Comparison of ENCODE assay signal across 35 cellular contexts in genomic region chr11:46090375-46090774, GRCh38. TPM values are rescaled to one million over a fixed set of nuclear protein-coding genes. Genes with fewer than 3 reads are reported as not detected.
DNase-seq lines count a peak whose midpoint lies in the region; ATAC-seq, FAIRE-seq and TF ChIP-seq lines count a peak whose summit lies in the region.
"Had no signal": no experiment of that assay in that cellular context is flagged by ENCODE, and none has a peak within 500 bp of the region (broad histone marks: within the 10 kb centered on the region; RNA-seq: fewer than 3 reads in every experiment).

No MANE protein-coding gene starts in this region.

- in situ Hi-C loops in K562 (cut with MboI) = no loop called here

- TF ChIP-seq EP300 in K562 (IDR thresholded peaks at IDR 0.05; ENCODE audit: low read length) = no peak

- H3K27ac Mint-ChIP-seq in T-helper 17 cell = peak overlapping the region; percentile 32
- H3K27ac Mint-ChIP-seq: B cell; CD14-positive monocyte; CD4-positive, alpha-beta memory T cell; CD4-positive, alpha-beta T cell; CD8-positive, alpha-beta T cell had no signal

- H3K9ac ChIP-seq in K562 (ENCODE audit: insufficient read depth in 1 of 2, low read depth in 2 of 2, low read length in 2 of 2) = no peak overlapping the region
- H3K9ac ChIP-seq: BLaER1; BLaER1 treated with 17β-estradiol and CSF1 and Interleukin-3, amounts not matched to agents 10 nM and 100 nM had no signal

- no peaks in the 10 kb centered on the region for H4K20me1 ChIP-seq in K562 (replicated peaks; ENCODE audit: control insufficient read depth, insufficient read depth, low read length)

- no peaks in the 10 kb centered on the region for H3K9me3 ChIP-seq in HEK293 (ENCODE audit: control insufficient read depth, insufficient read depth, low read depth, low read length)
- H3K9me3 ChIP-seq in T-helper 17 cell (ENCODE audit: control insufficient read depth, low read length, poor library complexity, severe bottlenecking) = no peaks in the 10 kb centered on the region
- no peaks in the 10 kb centered on the region for H3K9me3 ChIP-seq in K562 (replicated peaks; ENCODE audit: control insufficient read depth, insufficient read depth, low read depth, low read length)
- H3K9me3 ChIP-seq: A549; BE2C; BLaER1; BLaER1 treated with 17β-estradiol and CSF1 and Interleukin-3, amounts not matched to agents 10 nM and 100 nM; Caco-2 had no signal

- 0 out of 3 replicates have a peak, but pooled peaks cover 5% of the 10 kb centered on the region for H3K79me2 ChIP-seq in K562 (ENCODE audit: control insufficient read depth, insufficient read depth, low read length)

- H3K36me3 ChIP-seq in HEK293 (ENCODE audit: control insufficient read depth in 2 of 2, insufficient read depth in 1 of 2, low read length in 2 of 2) (no peaks in the 10 kb centered on the region; a peak in 1 of 3 replicates), K562 (ENCODE audit: control insufficient read depth, insufficient read depth, low read length) (peaks cover 9% of the 10 kb centered on the region; the same call in 2 of the 3 replicates)
- H3K36me3 ChIP-seq: BE2C had no signal

- intact Hi-C loops in K562 (cut with micrococcal nuclease) = no loop called here

- no peak overlapping the region for H2AFZ ChIP-seq in K562 (ENCODE audit: low read depth, low read length)

- no TSS peak for BruUV-seq in K562 (replicated peaks; lab: Mats Ljungman, UMichigan)

- H3K27ac ChIP-seq in HEK293 (ENCODE audit: extremely low read depth, low read depth, low read length) = no peak overlapping the region
- H3K27ac ChIP-seq in K562 (ENCODE audit: extremely low read depth, low read depth, low read length) = no peak overlapping the region
- H3K27ac ChIP-seq: 22Rv1; A549; BLaER1; BLaER1 treated with 17β-estradiol and CSF1 and Interleukin-3, amounts not matched to agents 10 nM and 100 nM; C4-2B had no signal

- no peaks in the 10 kb centered on the region for H3K27me3 ChIP-seq in K562 (ENCODE audit: control insufficient read depth in 2 of 2, insufficient read depth in 2 of 2, low read length in 2 of 2)
- H3K27me3 ChIP-seq: BE2C; BLaER1; BLaER1 treated with 17β-estradiol and CSF1 and Interleukin-3, amounts not matched to agents 10 nM and 100 nM had no signal

- no peak overlapping the region for H3K4me3 Mint-ChIP-seq in T-helper 17 cell
- H3K4me3 Mint-ChIP-seq: B cell; CD14-positive monocyte; CD4-positive, alpha-beta memory T cell; CD4-positive, alpha-beta T cell; CD8-positive, alpha-beta memory T cell; CD8-positive, alpha-beta T cell had no signal

- peaks cover 8% of the 10 kb centered on the region for H3K36me3 Mint-ChIP-seq in T-helper 17 cell (ENCODE audit: low read depth)

- DNase-seq in T-helper 17 cell = no peak
- DNase-seq in K562 (ENCODE audit: extremely low read depth in 1 of 4, low spot score in 3 of 4) = no peak
- no peak for DNase-seq in effector CD4-positive, alpha-beta T cell
- DNase-seq in foreskin fibroblast = no peak
- DNase-seq: 8988T; ACHN; AML-193; BE2C; C1 segment of cervical spinal cord; Caco-2; Calu3; CD4-positive, alpha-beta memory T cell; CD4-positive, alpha-beta T cell; CD4-positive, CD25-positive, alpha-beta regulatory T cell; CD8-positive, alpha-beta memory T cell; CD8-positive, alpha-beta T cell; COR-L47; DMS 273 treated with DMSO at 0.1 percent for 48 hours; DMS153; DMS53; DMS79; DMS79 treated with DMSO at 0.1 percent for 48 hours; DND-41; EL had no signal

- POLR2A ChIA-PET in HEK293 (lab: Yijun Ruan, JAX) (no interaction called here), K562 (lab: Yijun Ruan, JAX) (interaction anchor here (0.8 to 1.9 kb wide), 4 partner anchors 9 to 20 kb away, joined by 3 to 8 read pairs (median 5); no protein-coding TSS in a partner anchor)

- WGBS in K562 (ENCODE audit: insufficient coverage, low coverage, missing lambda C conversion rate) = 59% methylated on average over 1 of the region's 1 CpG

- H3K4me1 ChIP-seq in HEK293 (ENCODE audit: control insufficient read depth, insufficient read depth, low read length) (no peaks in the 10 kb centered on the region), K562 (replicated peaks in 1 of 2; ENCODE audit: control insufficient read depth in 2 of 2, insufficient read depth in 2 of 2, low read length in 2 of 2) (no peaks in the 10 kb centered on the region)
- H3K4me1 ChIP-seq: BE2C; BLaER1; BLaER1 treated with 17β-estradiol and CSF1 and Interleukin-3, amounts not matched to agents 10 nM and 100 nM; Caco-2 had no signal

- ATAC-seq in T-helper 17 cell (no peak), K562 (no peak), HG02759 (IDR thresholded peaks at IDR 0.05; ENCODE audit: unreplicated experiment) (no peak)
- ATAC-seq: A549; CD8-positive, alpha-beta T cell had no signal

- TF ChIP-seq RAD21 in K562 (CRISPR knock-in tag; conservative IDR thresholded peaks at IDR 0.05 in 1 of 2, IDR thresholded peaks at IDR 0.05 in 1 of 2) = no peak

- TF ChIP-seq CTCF in HEK293 (tag by site-specific recombination; IDR thresholded peaks at IDR 0.05) = no peak
- no peak for TF ChIP-seq CTCF in K562 (IDR thresholded peaks at IDR 0.05 in 2 of 3, conservative IDR thresholded peaks at IDR 0.05 in 1 of 3; ENCODE audit: insufficient read depth in 2 of 3, low read depth in 1 of 3, low read length in 3 of 3)
- no peak for TF ChIP-seq CTCF in foreskin fibroblast (IDR thresholded peaks at IDR 0.05; ENCODE audit: low read depth, low read length)

- H3K4me3 ChIP-seq in HEK293 (ENCODE audit: low read depth, low read length) (no peak overlapping the region), K562 (no peak overlapping the region), foreskin fibroblast (ENCODE audit: low read depth in 1 of 2, low read length in 2 of 2) (no peak overlapping the region)
- H3K4me3 ChIP-seq: A549; BLaER1; BLaER1 treated with 17β-estradiol and CSF1 and Interleukin-3, amounts not matched to agents 10 nM and 100 nM had no signal

- CTCF ChIA-PET in HEK293 (lab: Yijun Ruan, JAX) = interaction anchor here (1.5 kb wide), 1 partner anchor 15 kb away, joined by 8 read pairs; no protein-coding TSS in a partner anchor
- CTCF ChIA-PET in K562 (lab: Yijun Ruan, JAX; ENCODE audit: low intra/inter-chr PET ratio) = no interaction called here

- no peak for FAIRE-seq in K562 (lab: Jason Lieb, UNC)
- FAIRE-seq: A204.1, A549, D721Med had no signal

- H3K4me2 ChIP-seq in K562 (ENCODE audit: insufficient read depth, low read length) = no peak overlapping the region
- H3K4me2 ChIP-seq: A549; BLaER1; BLaER1 treated with 17β-estradiol and CSF1 and Interleukin-3, amounts not matched to agents 10 nM and 100 nM had no signal

- H3K4me1 Mint-ChIP-seq in T-helper 17 cell = peaks cover 11% of the 10 kb centered on the region
- H3K4me1 Mint-ChIP-seq: B cell, CD14-positive monocyte had no signal

- no peak for TF ChIP-seq POLR2A in K562 (conservative IDR thresholded peaks at IDR 0.05)

- H3K9me1 ChIP-seq in K562 (ENCODE audit: control insufficient read depth, insufficient read depth, low read length) = no peaks in the 10 kb centered on the region

- no peaks in the 10 kb centered on the region for H3K27me3 Mint-ChIP-seq in T-helper 17 cell
- H3K27me3 Mint-ChIP-seq: B cell; CD4-positive, alpha-beta memory T cell; CD4-positive, alpha-beta T cell; CD4-positive, CD25-positive, alpha-beta regulatory T cell; CD8-positive, alpha-beta memory T cell had no signal

TF ChIP-seq in HEK293, 187 proteins besides CTCF, POLR2A, EP300 and RAD21:
- no peak for TF ChIP-seq ZSCAN30 (tag by site-specific recombination; IDR thresholded peaks at IDR 0.05)
- TF ChIP-seq ZNF239 (tag by site-specific recombination; IDR thresholded peaks at IDR 0.05) = peak; percentile 85

TF ChIP-seq in K562, 482 proteins besides CTCF, POLR2A, EP300 and RAD21:
- TF ChIP-seq ZNF239 (CRISPR knock-in tag; IDR thresholded peaks at IDR 0.05) (peak; percentile 89), ERF (CRISPR knock-in tag; IDR thresholded peaks at IDR 0.05) (no peak), RBM25 (IDR thresholded peaks at IDR 0.05; ENCODE audit: low read depth, low read length, severe bottlenecking) (peak; percentile 68)

RNA-seq across cellular contexts. Expression of gene PHF21A, which starts 30.9 kb away (rescaled TPM):
- total RNA-seq in T-helper 17 cell (100 to 1,000 TPM; 103 to 105 TPM), K562 (2014; rRNA removed) (7.7 and 13.3 TPM in 2 replicates), K562 (2014; rRNA removed; fragmentation: Illumina TruSeq; extraction: Trizol) (8.6 and 9.7 TPM in 2 replicates), K562 (2015; rRNA removed; fragmentation: Illumina TruSeq; extraction: Trizol) (8.5 and 10.7 TPM in 2 replicates), K562 (2021) (20.4 and 26.6 TPM in 2 replicates)
- 41.0 and 108 TPM in 2 replicates for total RNA-seq in K562 (2011; cell fraction: chromatin; rRNA removed; ENCODE audit: low replicate concordance)
- total RNA-seq in K562 (2011; cell fraction: nucleolus; rRNA removed) = 17.0 and 21.1 TPM in 2 replicates
- 27.0 and 37.7 TPM in 2 replicates for total RNA-seq in K562 (2011; cell fraction: nucleoplasm; rRNA removed)
- polyA plus RNA-seq in K562 (2011; rRNA removed) (12.8 and 20.2 TPM in 2 replicates), K562 (2014; fragmentation: Illumina TruSeq; extraction: Trizol) (25.7 and 32.4 TPM in 2 replicates), K562 (2014; fragmentation: Nextera tagmentation; extraction: Ambion mirVana) (1 to 10 TPM; 1.5 to 2.2 TPM), K562 (2014; rRNA removed) (12.7 and 14.5 TPM in 2 replicates)
- 7.2 and 8.7 TPM in 2 replicates for polyA plus RNA-seq in K562 (2011; cell fraction: cytosol; rRNA removed)
- 33.5 and 36.9 TPM in 2 replicates for polyA plus RNA-seq in K562 (2011; cell fraction: nucleus; rRNA removed)
- 17.5 and 25.3 TPM in 2 replicates for polyA plus RNA-seq in K562 (2012)
- polyA minus RNA-seq in K562 (2011; rRNA and poly(A)+ RNA removed) = 12.6 and 22.6 TPM in 2 replicates
- polyA minus RNA-seq in K562 (2011; cell fraction: cytosol; rRNA and poly(A)+ RNA removed) = 14.4 and 14.8 TPM in 2 replicates
- polyA minus RNA-seq in K562 (2011; cell fraction: nucleus; rRNA and poly(A)+ RNA removed) = 11.4 and 23.0 TPM in 2 replicates

Comparison
In these comparisons a context has a peak if more than half of its experiments do, and no peak if none do; other contexts are left out.
1. Of the 44 proteins assayed by ChIP-seq in both K562 and HEK293: peak only in K562: none; only in HEK293: none; in both: ZNF239; in neither: 43.